In genomic region chr20:59322813-59323469, GRCh38 we compare ENCODE assay signal across 22 cellular contexts. TPM values are rescaled to one million over a fixed set of nuclear protein-coding genes. Genes with fewer than 3 reads are reported as not detected.
A peak's percentile ranks its signal among the peaks of the same experiment; 100 is the strongest.
DNase-seq lines count a peak whose midpoint lies in the region; ATAC-seq and FAIRE-seq lines count a peak whose summit lies in the region.
"Had no signal": no experiment of that assay in that cellular context is flagged by ENCODE, and none has a peak within 500 bp of the region (broad histone marks: within the 10 kb centered on the region; RNA-seq: fewer than 3 reads in every experiment).

No MANE protein-coding gene starts in this region.

- peak; percentile 70 for FAIRE-seq in HTR-8/SVneo (lab: Jason Lieb, UNC)
- FAIRE-seq: GM12878 had no signal

- no peaks in the 10 kb centered on the region for H3K36me3 Mint-ChIP-seq in activated T-cell treated with anti-CD3 and anti-CD28 coated beads, Interleukin-2, amount 50 U/mL, for 72 hours (ENCODE audit: insufficient read depth in 2 of 2)
- H3K36me3 Mint-ChIP-seq: CD14-positive monocyte had no signal

- peak; percentile 46 for DNase-seq in NCI-H2171 treated with DMSO at 0.1 percent for 48 hours (lab: John Stamatoyannopoulos, UW)
- DNase-seq in NCI-H2171 (lab: John Stamatoyannopoulos, UW): no peak
- DNase-seq in HTR-8/SVneo (ENCODE audit: insufficient read length, low spot score): no peak
- peak; percentile 22 for DNase-seq in middle frontal gyrus (ENCODE audit: extremely low spot score, low spot score)
- no peak for DNase-seq in GM19240 (ENCODE audit: insufficient read length, low spot score)
- DNase-seq in activated T-cell treated with anti-CD3 and anti-CD28 coated beads, Interleukin-2, amount 50 U/mL, for 72 hours: no peak
- DNase-seq: COR-L47; HCEC 1CT; NCI-H1105 treated with DMSO at 0.1 percent for 48 hours; NCI-H1930; NCI-H526; NK-92 treated with Interleukin-12 subunit alpha and Interleukin-12 subunit beta, amount 100 ng/mL, for 24 hours; SHP77 had no signal

- H3K4me3 Mint-ChIP-seq in activated T-cell treated with anti-CD3 and anti-CD28 coated beads, Interleukin-2, amount 50 U/mL, for 72 hours: no peak overlapping the region
- H3K4me3 Mint-ChIP-seq: CD14-positive monocyte had no signal

- no peaks in the 10 kb centered on the region for H3K9me3 Mint-ChIP-seq in activated T-cell treated with anti-CD3 and anti-CD28 coated beads, Interleukin-2, amount 50 U/mL, for 72 hours
- H3K9me3 Mint-ChIP-seq: CD14-positive monocyte had no signal

- no peaks in the 10 kb centered on the region for H3K4me1 Mint-ChIP-seq in activated T-cell treated with anti-CD3 and anti-CD28 coated beads, Interleukin-2, amount 50 U/mL, for 72 hours (ENCODE audit: low read depth)
- H3K4me1 Mint-ChIP-seq: CD14-positive monocyte had no signal

- H3K27me3 Mint-ChIP-seq in activated T-cell treated with anti-CD3 and anti-CD28 coated beads, Interleukin-2, amount 50 U/mL, for 72 hours (ENCODE audit: low read depth): no peaks in the 10 kb centered on the region

- H3K27ac ChIP-seq in angular gyrus (ENCODE audit: low read depth, low read length): peak overlapping the region; percentile 62
- H3K27ac ChIP-seq: 22Rv1, KMS-11 had no signal

- no peak for ATAC-seq in HG02763 (IDR thresholded peaks at IDR 0.05; ENCODE audit: unreplicated experiment)
- no peak for ATAC-seq in activated T-cell treated with anti-CD3 and anti-CD28 coated beads, Interleukin-2, amount 50 U/mL, for 72 hours (replicated peaks in 1 of 2)
- ATAC-seq: GM12878, Panc1, SK-N-SH treated with all-trans-retinoic acid at 6 μM for 48 hours had no signal

- H3K27ac Mint-ChIP-seq in activated T-cell treated with anti-CD3 and anti-CD28 coated beads, Interleukin-2, amount 50 U/mL, for 72 hours: no peak overlapping the region
- H3K27ac Mint-ChIP-seq: CD14-positive monocyte had no signal

RNA-seq across cellular contexts. Expression of gene EDN3, which starts 22.5 kb away (rescaled TPM):
- total RNA-seq in activated T-cell treated with anti-CD3 and anti-CD28 coated beads, Interleukin-2, amount 50 U/mL, for 72 hours: not detected
- total RNA-seq: GM12878, MCF 10A had no signal

Comparison
In these comparisons a context has a peak if more than half of its experiments do, and no peak if none do; other contexts are left out.
1. DNase-seq: peak in NCI-H2171 treated with DMSO at 0.1 percent for 48 hours (single experiment) and middle frontal gyrus (single experiment); none in NCI-H2171 (single experiment), HTR-8/SVneo (single experiment), GM19240 (single experiment) and activated T-cell treated with anti-CD3 and anti-CD28 coated beads, Interleukin-2, amount 50 U/mL, for 72 hours (0 of 2).